In the genomic region with DNA sequence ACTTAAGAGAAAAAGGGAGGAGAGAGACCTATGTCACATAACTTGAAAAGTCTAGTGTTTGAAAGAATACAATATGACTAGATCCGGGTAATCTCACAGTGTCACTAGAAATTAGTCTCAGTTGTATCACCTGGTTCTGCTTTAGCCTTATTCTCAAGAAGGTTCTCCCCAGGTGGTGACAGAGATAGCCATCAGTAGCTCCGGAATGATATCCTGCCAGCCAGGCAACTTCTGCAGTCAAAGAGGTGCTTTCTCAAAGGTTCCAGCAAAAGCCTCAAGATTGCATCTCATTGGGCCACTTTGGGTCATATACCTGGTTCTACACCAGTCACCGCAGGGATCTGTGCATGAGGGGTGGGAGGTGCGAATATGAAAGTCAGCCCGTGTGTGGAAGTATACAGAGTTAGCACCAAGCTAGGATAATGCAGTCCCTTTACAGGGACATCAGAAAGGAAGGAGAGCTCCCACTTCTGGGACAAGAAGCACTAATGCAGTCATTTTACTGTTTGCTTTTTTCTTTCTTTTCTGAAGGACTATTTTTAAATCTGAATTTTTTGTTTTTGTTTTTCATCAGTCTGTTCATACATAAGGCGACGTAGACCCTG, we compare ENCODE assay signal across 20 cellular contexts.
DNase-seq lines count a peak whose midpoint lies in the region; ATAC-seq and TF ChIP-seq lines count a peak whose summit lies in the region.
"Had no signal": no experiment of that assay in that cellular context is flagged by ENCODE, and none has a peak within 500 bp of the region (broad histone marks: within the 10 kb centered on the region; RNA-seq: fewer than 3 reads in every experiment).

No MANE protein-coding gene starts in this region.

- H2BK120ac ChIP-seq in H9 (ENCODE audit: low read depth, low read length, poor library complexity, severe bottlenecking): no peak overlapping the region

- H4K20me1 ChIP-seq in H9 (ENCODE audit: control insufficient read depth, insufficient read depth, insufficient read length): no peaks in the 10 kb centered on the region

- no peak for ATAC-seq in psoas muscle
- ATAC-seq in naive thymus-derived CD8-positive, alpha-beta T cell: no peak
- ATAC-seq: activated T-cell treated with anti-CD3 and anti-CD28 coated beads, Interleukin-2, amount 50 U/mL, for 4 hours; natural killer cell had no signal

- WGBS in H9 (ENCODE audit: extremely low coverage, insufficient read length, low lambda C conversion rate): no CpG with 5 or more reads among the region's 7 CpGs
- WGBS in liver: 64% methylated on average over 7 of the region's 7 CpGs
- WGBS in stomach, 5 donors: 28 to 44% (median 34%) methylated on average over 7 of the region's 7 CpGs
- WGBS in testis, 2 donors: 57 to 67% methylated on average over 7 of the region's 7 CpGs
- WGBS in psoas muscle, 3 donors: 79 to 83% (median 80%) methylated on average over 7 of the region's 7 CpGs

- no peak for TF ChIP-seq CTCF in H9 (conservative IDR thresholded peaks at IDR 0.05)
- no peak for TF ChIP-seq CTCF in liver (IDR thresholded peaks at IDR 0.05; ENCODE audit: low read depth, low read length, missing input control)
- TF ChIP-seq CTCF in stomach (IDR thresholded peaks at IDR 0.05): no peak
- TF ChIP-seq CTCF in testis (IDR thresholded peaks at IDR 0.05): no peak
- TF ChIP-seq CTCF in psoas muscle (IDR thresholded peaks at IDR 0.05): no peak

- peaks cover 0 to 8% (median 0%) of the 10 kb centered on the region in 3 experiments; a peak in 1 of 7 replicates for H3K36me3 Mint-ChIP-seq in H9 (ENCODE audit: insufficient read depth in 1 of 3, low read depth in 3 of 3)
- H3K36me3 Mint-ChIP-seq in naive thymus-derived CD8-positive, alpha-beta T cell: peaks cover 0 to 61% (median 6%) of the 10 kb centered on the region in 3 donors
- H3K36me3 Mint-ChIP-seq: natural killer cell had no signal

- peaks cover 5% of the 10 kb centered on the region; the same call in 1 of the 2 replicates for H3K4me1 ChIP-seq in H9 (ENCODE audit: insufficient read depth, low read length)
- H3K4me1 ChIP-seq in SJSA1 (replicated peaks): peaks cover 19% of the 10 kb centered on the region
- H3K4me1 ChIP-seq in liver (ENCODE audit: control insufficient read depth in 4 of 4, insufficient read depth in 4 of 4, low read length in 3 of 4): peaks cover 8 to 21% (median 17%) of the 10 kb centered on the region in 4 donors
- H3K4me1 ChIP-seq in stomach: peaks cover 19 to 68% (median 49%) of the 10 kb centered on the region in 4 donors
- H3K4me1 ChIP-seq in testis: peaks cover 11% of the 10 kb centered on the region
- H3K4me1 ChIP-seq in psoas muscle: peaks cover 17% of the 10 kb centered on the region

- H3K56ac ChIP-seq in H9 (ENCODE audit: insufficient read length, low read depth, low read length): no peak overlapping the region

- no peak overlapping the region for H2BK15ac ChIP-seq in H9 (ENCODE audit: low read depth, low read length)

- H3K18ac ChIP-seq in H9 (ENCODE audit: insufficient read length, low read depth, low read length): no peak overlapping the region

- POLR2A ChIA-PET in naive thymus-derived CD8-positive, alpha-beta T cell (lab: Charles Lee): no interaction called here

- no peak overlapping the region for H2AK5ac ChIP-seq in H9 (ENCODE audit: insufficient read length, low read length)

- H3K4me3 ChIP-seq in SJSA1 (no peak overlapping the region), liver (ENCODE audit: low read depth in 1 of 3, low read length in 3 of 3) (no peak overlapping the region), stomach (no peak overlapping the region), testis (no peak overlapping the region), psoas muscle (no peak overlapping the region)

- no peak for TF ChIP-seq POLR2A in stomach (IDR thresholded peaks at IDR 0.05)
- no peak for TF ChIP-seq POLR2A in testis (IDR thresholded peaks at IDR 0.05)

- H3K36me3 ChIP-seq in SJSA1: no peaks in the 10 kb centered on the region
- H3K36me3 ChIP-seq in liver (ENCODE audit: control insufficient read depth in 4 of 4, insufficient read depth in 3 of 4, low read depth in 1 of 4, low read length in 3 of 4): peaks cover 0 to 20% (median 15%) of the 10 kb centered on the region in 4 donors
- H3K36me3 ChIP-seq in stomach: peaks cover 0 to 41% (median 25%) of the 10 kb centered on the region in 4 donors
- no peaks in the 10 kb centered on the region for H3K36me3 ChIP-seq in testis (ENCODE audit: low read depth, missing control alignments)
- peaks cover 0 to 62% of the 10 kb centered on the region in 2 donors for H3K36me3 ChIP-seq in psoas muscle (ENCODE audit: insufficient read depth in 1 of 2, low read depth in 1 of 2)

- no peak for TF ChIP-seq RAD21 in liver (IDR thresholded peaks at IDR 0.05)

- H3K27me3 ChIP-seq in H9 (ENCODE audit: insufficient read depth, low read length): no peaks in the 10 kb centered on the region
- H3K27me3 ChIP-seq in SJSA1 (replicated peaks): no peaks in the 10 kb centered on the region
- no peaks in the 10 kb centered on the region for H3K27me3 ChIP-seq in liver (ENCODE audit: control insufficient read depth in 4 of 4, insufficient read depth in 4 of 4, low read length in 3 of 4)
- H3K27me3 ChIP-seq in stomach: no peaks in the 10 kb centered on the region
- no peaks in the 10 kb centered on the region for H3K27me3 ChIP-seq in testis
- no peaks in the 10 kb centered on the region for H3K27me3 ChIP-seq in psoas muscle (ENCODE audit: insufficient read depth in 3 of 3, low read length in 2 of 3)

- H4K91ac ChIP-seq in H9 (ENCODE audit: insufficient read length, low read depth, low read length): no peak overlapping the region

- no peak overlapping the region for H2BK20ac ChIP-seq in H9 (ENCODE audit: low read depth, low read length, poor library complexity, severe bottlenecking)

- no peak overlapping the region for H3K27ac ChIP-seq in H9 (ENCODE audit: insufficient read length, low read depth, low read length)
- H3K27ac ChIP-seq in SJSA1: peak overlapping the region; percentile 43
- H3K27ac ChIP-seq in liver (ENCODE audit: low read depth in 1 of 2, low read length in 2 of 2): peak overlapping the region; percentile 52 to 73
- peak overlapping the region; percentile 42 to 91 (median 78) for H3K27ac ChIP-seq in stomach
- H3K27ac ChIP-seq in testis: no peak overlapping the region
- H3K27ac ChIP-seq in psoas muscle: no peak overlapping the region

- no peaks in the 10 kb centered on the region for H3K9me3 ChIP-seq in H9 (ENCODE audit: control insufficient read depth, low read depth, low read length)
- no peaks in the 10 kb centered on the region for H3K9me3 ChIP-seq in SJSA1 (replicated peaks)
- no peaks in the 10 kb centered on the region for H3K9me3 ChIP-seq in liver (ENCODE audit: control insufficient read depth in 4 of 4, low read length in 3 of 4)
- H3K9me3 ChIP-seq in stomach: no peaks in the 10 kb centered on the region
- H3K9me3 ChIP-seq in testis: no peaks in the 10 kb centered on the region
- H3K9me3 ChIP-seq in psoas muscle: no peaks in the 10 kb centered on the region

- no peak for DNase-seq in H9
- no peak for DNase-seq in SJSA1 (ENCODE audit: low read depth in 1 of 2, low spot score in 2 of 2)
- no peak for DNase-seq in stomach
- DNase-seq in testis: no peak
- DNase-seq in psoas muscle: no peak
- DNase-seq in naive thymus-derived CD8-positive, alpha-beta T cell: no peak
- DNase-seq: activated CD4-positive, alpha-beta memory T cell treated with anti-CD3 and anti-CD28 coated beads for 36 hours; activated naive CD4-positive, alpha-beta T cell treated with anti-CD3 and anti-CD28 coated beads for 36 hours; activated T-cell treated with anti-CD3 and anti-CD28 coated beads, Interleukin-2, amount 50 U/mL, for 4 hours; aorta; head of caudate nucleus; Karpas-422; natural killer cell; NCI-H1092; NCI-H2081; NCI-H510A treated with DMSO at 0.1 percent for 48 hours; stimulated activated CD4-positive, alpha-beta T cell treated with anti-CD3 and anti-CD28 coated beads, Interleukin-4, amount 100 ng/mL, for 4 hours; T-helper 1 cell had no signal

- no peak overlapping the region for H3K14ac ChIP-seq in H9 (ENCODE audit: insufficient read depth, low read length)

- H3K23me2 ChIP-seq in H9 (ENCODE audit: insufficient read length, low read depth, low read length, poor library complexity, severe bottlenecking): no peaks in the 10 kb centered on the region

- no peak for TF ChIP-seq EP300 in stomach (IDR thresholded peaks at IDR 0.05)

- H3K4me1 Mint-ChIP-seq in H9: peaks cover 19 to 26% of the 10 kb centered on the region in 2 experiments
- peaks cover 0 to 2% (median 0%) of the 10 kb centered on the region in 4 donors for H3K4me1 Mint-ChIP-seq in naive thymus-derived CD8-positive, alpha-beta T cell
- H3K4me1 Mint-ChIP-seq: B cell, natural killer cell had no signal

- no peak overlapping the region for H3K23ac ChIP-seq in H9 (ENCODE audit: insufficient read length, low read depth, low read length)

- no peak overlapping the region for H4K5ac ChIP-seq in H9 (ENCODE audit: insufficient read length, low read depth, low read length)

- H3K9ac ChIP-seq in H9 (ENCODE audit: extremely low read depth, insufficient read length, low read length) (no peak overlapping the region), liver (ENCODE audit: low read depth in 1 of 2, low read length in 2 of 2) (no peak overlapping the region)

- no peaks in the 10 kb centered on the region for H3K27me3 Mint-ChIP-seq in H9 (ENCODE audit: low read depth)
- H3K27me3 Mint-ChIP-seq in naive thymus-derived CD8-positive, alpha-beta T cell: no peaks in the 10 kb centered on the region
- H3K27me3 Mint-ChIP-seq: activated CD4-positive, alpha-beta memory T cell treated with anti-CD3 and anti-CD28 coated beads for 36 hours; B cell had no signal

- intact Hi-C loops in stomach (cut with DNase I; ENCODE audit: low total_unique reads) (no loop called here), testis (cut with DNase I; ENCODE audit: low total_unique reads) (no loop called here), psoas muscle (cut with DNase I) (loop anchor here (5.0 kb wide), 1 partner anchor 40 kb away; no protein-coding TSS in a partner anchor)

- no peaks in the 10 kb centered on the region; a peak in 1 of 5 replicates for H3K9me3 Mint-ChIP-seq in H9
- no peaks in the 10 kb centered on the region for H3K9me3 Mint-ChIP-seq in naive thymus-derived CD8-positive, alpha-beta T cell
- H3K9me3 Mint-ChIP-seq: activated CD4-positive, alpha-beta memory T cell treated with anti-CD3 and anti-CD28 coated beads for 36 hours; activated naive CD4-positive, alpha-beta T cell treated with anti-CD3 and anti-CD28 coated beads for 36 hours; activated T-cell treated with anti-CD3 and anti-CD28 coated beads, Interleukin-2, amount 50 U/mL, for 4 hours; natural killer cell had no signal

- H3T11ph ChIP-seq in H9 (ENCODE audit: low read length): no peak overlapping the region

- H3K4ac ChIP-seq in H9 (ENCODE audit: low read depth, low read length): no peak overlapping the region

- H2BK5ac ChIP-seq in H9 (ENCODE audit: insufficient read length, low read length): no peak overlapping the region

- peak overlapping the region in 2 of 3 experiments; percentile 20 to 45; a peak in 3 of 7 replicates for H3K27ac Mint-ChIP-seq in H9
- H3K27ac Mint-ChIP-seq in naive thymus-derived CD8-positive, alpha-beta T cell: no peak overlapping the region
- H3K27ac Mint-ChIP-seq: activated CD4-positive, alpha-beta memory T cell treated with anti-CD3 and anti-CD28 coated beads for 36 hours; activated naive CD4-positive, alpha-beta T cell treated with anti-CD3 and anti-CD28 coated beads for 36 hours; B cell; natural killer cell had no signal

- no peak overlapping the region for H4K8ac ChIP-seq in H9 (replicated peaks; ENCODE audit: insufficient read length, low read depth, low read length)

- H2AFZ ChIP-seq in H9 (ENCODE audit: low read length): no peak overlapping the region

- no peak overlapping the region for H2BK12ac ChIP-seq in H9 (ENCODE audit: insufficient read length, low read depth, low read length)

- H3K4me3 Mint-ChIP-seq in H9: no peak overlapping the region
- H3K4me3 Mint-ChIP-seq in naive thymus-derived CD8-positive, alpha-beta T cell: no peak overlapping the region
- H3K4me3 Mint-ChIP-seq: activated CD4-positive, alpha-beta memory T cell treated with anti-CD3 and anti-CD28 coated beads for 36 hours; activated naive CD4-positive, alpha-beta T cell treated with anti-CD3 and anti-CD28 coated beads for 36 hours; activated T-cell treated with anti-CD3 and anti-CD28 coated beads, Interleukin-2, amount 50 U/mL, for 4 hours; B cell; natural killer cell had no signal

- no peaks in the 10 kb centered on the region for H3K79me2 ChIP-seq in H9 (ENCODE audit: insufficient read depth, low read length)

- H3K4me2 ChIP-seq in H9 (ENCODE audit: insufficient read depth, insufficient read length, low read length): no peak overlapping the region

- no peaks in the 10 kb centered on the region for H3K79me1 ChIP-seq in H9 (ENCODE audit: insufficient read depth, low read depth, low read length, poor library complexity, severe bottlenecking)

Comparison
In these comparisons a context has a peak if more than half of its experiments do, and no peak if none do; other contexts are left out.
1. H3K27ac ChIP-seq: peak in SJSA1 (single experiment), liver (2 of 2) and stomach (5 of 5); none in H9 (single experiment), testis (0 of 2) and psoas muscle (single experiment).
2. H3K27ac Mint-ChIP-seq: peak in H9 (2 of 3); none in naive thymus-derived CD8-positive, alpha-beta T cell (0 of 10).
3. intact Hi-C loops: an anchor here in psoas muscle (5.0 kb wide); none called in stomach and testis.